8 cellular contexts compared by ENCODE assay signal in the genomic region with DNA sequence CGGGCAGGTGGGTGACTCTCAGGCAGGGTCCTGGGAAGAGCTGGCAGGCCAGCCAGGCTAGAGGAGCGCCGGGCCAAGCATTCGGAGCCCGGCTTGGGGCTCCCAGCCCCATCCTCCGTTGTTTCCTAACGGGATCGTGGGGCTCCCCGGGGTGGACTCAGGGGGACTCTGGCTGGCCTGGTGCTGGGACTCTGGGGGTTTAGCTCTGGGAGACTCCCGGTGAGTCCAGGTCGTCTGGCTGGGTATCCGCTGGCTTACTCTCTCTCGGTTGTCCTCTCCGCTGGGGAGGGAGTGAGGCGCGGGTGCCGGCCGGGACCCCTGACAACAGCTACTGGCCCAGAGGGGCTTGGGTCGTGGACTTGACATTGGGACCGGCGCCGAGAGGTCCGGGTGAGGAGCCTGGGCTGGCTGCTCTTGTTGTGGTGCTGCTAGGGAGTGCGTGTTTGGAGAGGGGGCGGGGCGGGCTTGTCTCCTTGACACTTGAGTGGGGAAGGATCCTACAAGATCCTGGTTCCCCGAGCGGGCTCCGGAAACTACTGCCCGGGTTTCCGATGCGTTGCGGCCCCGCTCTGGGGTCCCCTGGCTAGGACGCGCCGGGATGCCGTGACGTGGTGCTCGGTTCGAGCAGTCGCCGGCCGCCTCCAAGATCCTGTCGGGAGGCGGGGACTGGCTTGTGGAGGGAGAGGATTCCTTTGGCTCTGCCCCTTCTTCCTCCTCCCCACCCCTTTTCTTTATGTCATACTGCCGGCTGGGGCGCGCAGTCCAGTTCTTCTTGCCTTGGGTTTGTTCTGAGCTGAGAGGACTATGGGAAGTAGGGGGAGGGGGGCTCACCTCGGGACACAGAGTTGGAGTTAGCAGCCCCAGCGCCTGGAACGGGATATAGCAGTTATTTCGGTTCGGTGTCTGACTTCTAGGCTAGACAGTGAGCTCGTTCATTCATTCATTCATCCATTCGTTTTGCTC. TPM values are rescaled to one million over a fixed set of nuclear protein-coding genes. Genes with fewer than 3 reads are reported as not detected.
DNase-seq lines count a peak whose midpoint lies in the region; ATAC-seq and TF ChIP-seq lines count a peak whose summit lies in the region.

No MANE protein-coding gene starts in this region.

- peaks cover 31% of the 10 kb centered on the region for H3K36me3 Mint-ChIP-seq in GM23338 (ENCODE audit: low read depth)
- H3K36me3 Mint-ChIP-seq in activated naive CD4-positive, alpha-beta T cell treated with anti-CD3 and anti-CD28 coated beads, Interleukin-2, amount 10 ng/mL, durations not matched to agents 7 days and 5 days, result peaks cover 40% of the 10 kb centered on the region

- in situ Hi-C loops in SK-MEL-5 (cut with HindIII; ENCODE audit: low pct_unique_long_range_greater_than_20kb, low sequenced_read_pairs), result no loop called here

- peak overlapping the region; percentile 82 for H3K4me2 ChIP-seq in GM23338

- DNase-seq in DMS79 treated with DMSO at 0.1 percent for 48 hours (lab: John Stamatoyannopoulos, UW) (peak; percentile 79), GM23338 (ENCODE audit: low spot score) (peak; percentile 94), M059J (ENCODE audit: low read depth) (peak; percentile 91), SK-MEL-5 (ENCODE audit: low read depth, low spot score) (peak; percentile 90), germinal center (ENCODE audit: low spot score) (peak; percentile 60), substantia nigra (lab: John Stamatoyannopoulos, UW) (peak in 48 of 49 donors; percentile 3 to 79 (median 60))
- DNase-seq in activated naive CD4-positive, alpha-beta T cell treated with anti-CD3 and anti-CD28 coated beads, Interleukin-2, amount 10 ng/mL, durations not matched to agents 7 days and 5 days, result peak; percentile 73

- no peaks in the 10 kb centered on the region for H3K27me3 ChIP-seq in GM23338 (ENCODE audit: insufficient read depth)
- H3K27me3 ChIP-seq in neutrophil, result no peaks in the 10 kb centered on the region

- no peaks in the 10 kb centered on the region for H3K9me3 Mint-ChIP-seq in GM23338
- no peaks in the 10 kb centered on the region for H3K9me3 Mint-ChIP-seq in activated naive CD4-positive, alpha-beta T cell treated with anti-CD3 and anti-CD28 coated beads, Interleukin-2, amount 10 ng/mL, durations not matched to agents 7 days and 5 days

- peak; percentile 66 for ATAC-seq in GM23338

- peaks cover 9% of the 10 kb centered on the region for H3K27me3 Mint-ChIP-seq in GM23338 (ENCODE audit: insufficient read depth, low read depth, poor library complexity)
- no peaks in the 10 kb centered on the region for H3K27me3 Mint-ChIP-seq in activated naive CD4-positive, alpha-beta T cell treated with anti-CD3 and anti-CD28 coated beads, Interleukin-2, amount 10 ng/mL, durations not matched to agents 7 days and 5 days

- H3K4me3 ChIP-seq in GM23338 (peak overlapping the region; percentile 66), neutrophil (ENCODE audit: low read depth in 1 of 2, low read length in 1 of 2) (peak overlapping the region; percentile 72 to 96)

- H3K9me3 ChIP-seq in neutrophil, result no peaks in the 10 kb centered on the region

- H3K4me3 Mint-ChIP-seq in GM23338, result peak overlapping the region; percentile 93
- peak overlapping the region; percentile 97 for H3K4me3 Mint-ChIP-seq in activated naive CD4-positive, alpha-beta T cell treated with anti-CD3 and anti-CD28 coated beads, Interleukin-2, amount 10 ng/mL, durations not matched to agents 7 days and 5 days

- H3K36me3 ChIP-seq in GM23338 (ENCODE audit: insufficient read depth) (no peaks in the 10 kb centered on the region), neutrophil (peaks cover 24% of the 10 kb centered on the region)

- peak overlapping the region; percentile 92 for H3K27ac ChIP-seq in GM23338 (ENCODE audit: low read depth)
- H3K27ac ChIP-seq in neutrophil, result peak overlapping the region; percentile 89
- peak overlapping the region; percentile 92 for H3K27ac ChIP-seq in substantia nigra (ENCODE audit: low read depth, low read length, poor library complexity, severe bottlenecking)

- H3F3A ChIP-seq in GM23338 (replicated peaks; ENCODE audit: low read depth), result no peaks in the 10 kb centered on the region

- H3K9me2 ChIP-seq in GM23338 (ENCODE audit: insufficient read depth), result no peaks in the 10 kb centered on the region

- CTCF ChIA-PET in activated naive CD4-positive, alpha-beta T cell treated with anti-CD3 and anti-CD28 coated beads, Interleukin-2, amount 10 ng/mL, durations not matched to agents 7 days and 5 days (lab: Charles Lee), result interaction anchor here (1.6 kb wide), 1 partner anchor 238 kb away, joined by 5 read pairs; no protein-coding TSS in a partner anchor

- peaks cover 35% of the 10 kb centered on the region for H3K4me1 ChIP-seq in GM23338 (ENCODE audit: insufficient read depth)
- H3K4me1 ChIP-seq in neutrophil (ENCODE audit: control insufficient read depth in 1 of 2, insufficient read depth in 1 of 2, low read depth in 1 of 2, low read length in 1 of 2), result peaks cover 18 to 21% of the 10 kb centered on the region in 2 experiments

- H2AFZ ChIP-seq in GM23338, result no peak overlapping the region

- no peak for TF ChIP-seq CTCF in GM23338 (conservative IDR thresholded peaks at IDR 0.05; ENCODE audit: low read depth in 2 of 2)
- TF ChIP-seq CTCF in neutrophil (IDR thresholded peaks at IDR 0.05), result no peak

- H3K79me2 ChIP-seq in GM23338 (replicated peaks; ENCODE audit: insufficient read depth), result peaks cover 62% of the 10 kb centered on the region

- peak overlapping the region; percentile 100 for H3K27ac Mint-ChIP-seq in GM23338
- H3K27ac Mint-ChIP-seq in activated naive CD4-positive, alpha-beta T cell treated with anti-CD3 and anti-CD28 coated beads, Interleukin-2, amount 10 ng/mL, durations not matched to agents 7 days and 5 days, result peak overlapping the region; percentile 93

- no peaks in the 10 kb centered on the region for H4K20me1 ChIP-seq in GM23338 (replicated peaks; ENCODE audit: insufficient read depth)

- H3K4me1 Mint-ChIP-seq in GM23338, result peaks cover 47% of the 10 kb centered on the region
- H3K4me1 Mint-ChIP-seq in activated naive CD4-positive, alpha-beta T cell treated with anti-CD3 and anti-CD28 coated beads, Interleukin-2, amount 10 ng/mL, durations not matched to agents 7 days and 5 days, result peaks cover 40% of the 10 kb centered on the region

TF ChIP-seq in GM23338, 12 proteins besides CTCF, POLR2A, EP300 and RAD21 (continues in another document):
- 0 out of 2 replicates have a peak, but pooled peaks have one; percentile 47 for TF ChIP-seq POLR2AphosphoS5 (IDR thresholded peaks at IDR 0.05; ENCODE audit: low read depth)
- no peak for TF ChIP-seq JUNB (IDR thresholded peaks at IDR 0.05; ENCODE audit: unreplicated experiment)
- TF ChIP-seq CREB1 (CRISPR knock-in tag; IDR thresholded peaks at IDR 0.05; ENCODE audit: low read depth), result peak; percentile 74

RNA-seq across cellular contexts. Expression of gene EMSY, which starts 0.6 kb away (rescaled TPM):
- total RNA-seq in GM23338 (2014; rRNA removed; shearing (Covaris generic)), result 29.0 and 46.9 TPM in 2 replicates
- 22.0 and 25.0 TPM in 2 replicates for polyA plus RNA-seq in GM23338 (2016; fragmentation: Nextera tagmentation; extraction: Ambion mirVana)
- total RNA-seq in M059J (2014; rRNA removed; shearing (Covaris generic)), result 19.0 and 30.1 TPM in 2 replicates
- 8.3 and 11.2 TPM in 2 replicates for total RNA-seq in SK-MEL-5 (2014; rRNA removed; shearing (Covaris generic))
- 11.1 and 11.6 TPM in 2 replicates for polyA plus RNA-seq in SK-MEL-5 (2015; cell fraction: cytosol; rRNA removed)
- 20.6 and 24.8 TPM in 2 replicates for polyA plus RNA-seq in SK-MEL-5 (2015; cell fraction: nucleus; rRNA removed)

Comparison
In these comparisons a context has a peak if more than half of its experiments do, and no peak if none do; other contexts are left out.
1. Peak in every context shown above with its lines: DNase-seq, ATAC-seq, H3K4me3 ChIP-seq and H3K27ac ChIP-seq.